1 cellular context compared by ENCODE assay signal in the genomic region with DNA sequence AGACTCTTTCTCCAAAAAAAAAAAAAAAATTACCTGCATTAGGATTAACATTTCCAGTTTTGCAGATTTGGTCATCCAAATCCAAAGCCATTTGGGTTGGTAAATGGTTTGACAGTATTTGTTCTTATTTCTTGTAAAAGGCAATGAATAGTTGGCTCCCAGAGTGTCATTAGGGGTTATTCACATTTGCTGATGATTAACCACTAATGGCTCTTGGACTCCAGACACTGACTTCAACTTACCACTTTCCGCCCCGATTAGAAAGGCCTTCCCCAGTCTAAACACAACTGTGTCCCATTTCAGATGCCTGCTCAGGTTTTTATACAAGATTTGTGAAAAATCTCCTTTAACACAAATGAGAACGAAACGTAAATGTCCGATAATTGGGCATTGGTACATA.
TF ChIP-seq lines count a peak whose summit lies in the region.

No MANE protein-coding gene starts in this region.

TF ChIP-seq in H1, 55 proteins besides CTCF, POLR2A, EP300 and RAD21:
- TF ChIP-seq NANOG (IDR thresholded peaks at IDR 0.05; ENCODE audit: insufficient read depth, low read depth, low read length, poor library complexity, severe bottlenecking) (no peak), TAF1 (IDR thresholded peaks at IDR 0.05; ENCODE audit: low read depth, low read length) (no peak), EGR1 (IDR thresholded peaks at IDR 0.05; ENCODE audit: borderline replicate concordance, low read depth, low read length) (no peak), SIN3A (conservative IDR thresholded peaks at IDR 0.05 in 1 of 2, IDR thresholded peaks at IDR 0.05 in 1 of 2; ENCODE audit: low read depth in 1 of 2, low read length in 2 of 2) (no peak), RNF2 (IDR thresholded peaks at IDR 0.05; ENCODE audit: borderline replicate concordance, low read depth, low read length, missing control alignments, poor library complexity, severe bottlenecking) (no peak), KDM5A (IDR thresholded peaks at IDR 0.05; ENCODE audit: low read length) (no peak), PHF8 (conservative IDR thresholded peaks at IDR 0.05; ENCODE audit: low read depth, low read length) (no peak), SRF (IDR thresholded peaks at IDR 0.05; ENCODE audit: low read depth, low read length) (no peak), CHD2 (IDR thresholded peaks at IDR 0.05; ENCODE audit: low read length) (no peak), RBBP5 (IDR thresholded peaks at IDR 0.05; ENCODE audit: borderline replicate concordance, low read depth, low read length) (no peak)
- TF ChIP-seq, protein P1, sequence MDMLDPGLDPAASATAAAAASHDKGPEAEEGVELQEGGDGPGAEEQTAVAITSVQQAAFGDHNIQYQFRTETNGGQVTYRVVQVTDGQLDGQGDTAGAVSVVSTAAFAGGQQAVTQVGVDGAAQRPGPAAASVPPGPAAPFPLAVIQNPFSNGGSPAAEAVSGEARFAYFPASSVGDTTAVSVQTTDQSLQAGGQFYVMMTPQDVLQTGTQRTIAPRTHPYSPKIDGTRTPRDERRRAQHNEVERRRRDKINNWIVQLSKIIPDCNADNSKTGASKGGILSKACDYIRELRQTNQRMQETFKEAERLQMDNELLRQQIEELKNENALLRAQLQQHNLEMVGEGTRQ (IDR thresholded peaks at IDR 0.05; ENCODE audit: low read length), result no peak
